9 cellular contexts compared by ENCODE assay signal in the genomic region with DNA sequence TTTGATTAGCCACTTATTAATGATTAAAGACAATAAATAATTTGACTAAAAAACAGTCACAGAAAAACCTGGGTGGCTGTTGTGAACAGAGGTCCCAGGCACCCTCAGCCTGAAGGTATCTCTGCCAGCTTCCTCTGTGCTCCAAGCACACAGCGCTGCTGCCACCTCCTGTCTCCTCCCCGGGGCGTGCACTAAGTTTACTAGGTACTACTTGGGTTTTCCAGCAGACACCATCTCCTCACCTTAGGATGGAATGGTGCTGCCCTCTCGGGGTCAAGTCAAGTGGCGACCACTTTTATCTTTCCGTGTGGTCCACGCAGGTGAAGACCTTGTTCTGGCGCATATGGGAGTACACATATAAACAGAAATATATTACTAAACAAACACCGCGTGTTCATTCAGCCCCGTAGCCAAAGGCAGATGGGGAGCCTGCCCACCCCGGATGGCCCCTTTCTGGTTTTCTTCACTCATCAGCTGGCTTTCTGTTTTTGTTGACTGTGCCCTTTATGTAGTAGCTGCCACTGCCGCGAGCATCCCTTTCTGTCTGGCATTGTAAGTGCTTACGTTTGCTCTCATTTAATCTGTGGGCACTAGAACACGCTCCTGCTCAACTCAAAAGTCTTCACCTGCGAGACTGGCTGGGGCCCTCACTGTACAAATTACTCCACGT.
DNase-seq lines count a peak whose midpoint lies in the region; ATAC-seq and TF ChIP-seq lines count a peak whose summit lies in the region.
"Had no signal": no experiment of that assay in that cellular context is flagged by ENCODE, and none has a peak within 500 bp of the region (broad histone marks: within the 10 kb centered on the region; RNA-seq: fewer than 3 reads in every experiment).

No MANE protein-coding gene starts in this region.

- TF ChIP-seq CTCF in C4-2B (conservative IDR thresholded peaks at IDR 0.05) (peak; percentile 62), left ventricle myocardium inferior (IDR thresholded peaks at IDR 0.05; ENCODE audit: borderline replicate concordance) (peak; percentile 68)

- H3K4me1 ChIP-seq in left ventricle myocardium inferior, result peaks cover 58% of the 10 kb centered on the region

- peaks cover 21% of the 10 kb centered on the region for H3K36me3 ChIP-seq in left ventricle myocardium inferior
- H3K36me3 ChIP-seq: cardiac muscle cell had no signal

- no peak overlapping the region for H3K4me3 Mint-ChIP-seq in activated CD4-positive, alpha-beta T cell treated with anti-CD3 and anti-CD28 coated beads, Interleukin-2, amount 10 ng/mL, durations not matched to agents 24 days and 14 days

- peak; percentile 13 for DNase-seq in HK-2 (ENCODE audit: unreplicated experiment)
- DNase-seq in activated CD4-positive, alpha-beta T cell treated with anti-CD3 and anti-CD28 coated beads, Interleukin-2, amount 10 ng/mL, durations not matched to agents 24 days and 14 days, result peak; percentile 70
- peak; percentile 64 for DNase-seq in left ventricle myocardium inferior
- no peak for DNase-seq in foreskin melanocyte
- no peak for DNase-seq in kidney glomerular epithelial cell (lab: John Stamatoyannopoulos, UW)

- H3K36me3 Mint-ChIP-seq in activated CD4-positive, alpha-beta T cell treated with anti-CD3 and anti-CD28 coated beads, Interleukin-2, amount 10 ng/mL, durations not matched to agents 24 days and 14 days (ENCODE audit: low read depth), result peaks cover 28% of the 10 kb centered on the region

- H3K27ac Mint-ChIP-seq in activated CD4-positive, alpha-beta T cell treated with anti-CD3 and anti-CD28 coated beads, Interleukin-2, amount 10 ng/mL, durations not matched to agents 24 days and 14 days, result no peak overlapping the region

- no peaks in the 10 kb centered on the region for H3K27me3 ChIP-seq in left ventricle myocardium inferior (ENCODE audit: low read depth)
- H3K27me3 ChIP-seq: cardiac muscle cell had no signal

- H3K27ac ChIP-seq in C4-2B (no peak overlapping the region), left ventricle myocardium inferior (replicated peaks) (peak overlapping the region; percentile 86)
- H3K27ac ChIP-seq: cardiac muscle cell had no signal

- H3K9me3 ChIP-seq in left ventricle myocardium inferior (replicated peaks), result no peaks in the 10 kb centered on the region

- H3K4me3 ChIP-seq in left ventricle myocardium inferior, result peak overlapping the region; percentile 49
- H3K4me3 ChIP-seq: cardiac muscle cell had no signal

- ATAC-seq in HG02623 (IDR thresholded peaks at IDR 0.05; ENCODE audit: unreplicated experiment) (no peak), GM21576 (IDR thresholded peaks at IDR 0.05; ENCODE audit: unreplicated experiment) (no peak)

- no peaks in the 10 kb centered on the region for H3K9me3 Mint-ChIP-seq in activated CD4-positive, alpha-beta T cell treated with anti-CD3 and anti-CD28 coated beads, Interleukin-2, amount 10 ng/mL, durations not matched to agents 24 days and 14 days

- no peaks in the 10 kb centered on the region for H3K27me3 Mint-ChIP-seq in activated CD4-positive, alpha-beta T cell treated with anti-CD3 and anti-CD28 coated beads, Interleukin-2, amount 10 ng/mL, durations not matched to agents 24 days and 14 days

- intact Hi-C loops in activated CD4-positive, alpha-beta T cell treated with anti-CD3 and anti-CD28 coated beads, Interleukin-2, amount 10 ng/mL, durations not matched to agents 24 days and 14 days (cut with micrococcal nuclease), result loop anchor here (1.0 to 10.0 kb wide), 2 partner anchors 97 to 442 kb away; no protein-coding TSS in a partner anchor
- intact Hi-C loops in left ventricle myocardium inferior (cut with micrococcal nuclease), result loop anchor here (5.0 kb wide), 1 partner anchor 96 kb away; no protein-coding TSS in a partner anchor

- peaks cover 2% of the 10 kb centered on the region for H3K4me1 Mint-ChIP-seq in activated CD4-positive, alpha-beta T cell treated with anti-CD3 and anti-CD28 coated beads, Interleukin-2, amount 10 ng/mL, durations not matched to agents 24 days and 14 days

Comparison
In these comparisons a context has a peak if more than half of its experiments do, and no peak if none do; other contexts are left out.
1. DNase-seq: peak in HK-2 (single experiment), activated CD4-positive, alpha-beta T cell treated with anti-CD3 and anti-CD28 coated beads, Interleukin-2, amount 10 ng/mL, durations not matched to agents 24 days and 14 days (single experiment) and left ventricle myocardium inferior (single experiment); none in foreskin melanocyte (single experiment) and kidney glomerular epithelial cell (single experiment).